ENCODE assay signal across 18 cellular contexts in genomic region chr7:132492841-132493445, GRCh38.
DNase-seq lines count a peak whose midpoint lies in the region; TF ChIP-seq lines count a peak whose summit lies in the region.
"Had no signal": no experiment of that assay in that cellular context is flagged by ENCODE, and none has a peak within 500 bp of the region (broad histone marks: within the 10 kb centered on the region; RNA-seq: fewer than 3 reads in every experiment).

No MANE protein-coding gene starts in this region.

- peaks cover 9 to 24% (median 11%) of the 10 kb centered on the region in 3 donors for H3K27me3 Mint-ChIP-seq in immature natural killer cell (ENCODE audit: low read depth in 3 of 3)

- H3K27ac Mint-ChIP-seq in immature natural killer cell: peak overlapping the region in 4 of 6 donors; percentile 7 to 93 (median 55)
- H3K27ac Mint-ChIP-seq: T-cell had no signal

- no peaks in the 10 kb centered on the region for H4K20me1 ChIP-seq in MM.1S (ENCODE audit: insufficient read depth, low read length)

- no peak overlapping the region for H3K4me3 Mint-ChIP-seq in immature natural killer cell
- H3K4me3 Mint-ChIP-seq: T-cell had no signal

- no peaks in the 10 kb centered on the region for H3F3A ChIP-seq in MM.1S (ENCODE audit: insufficient read depth, low read length)

- H3K9me2 ChIP-seq in MM.1S (replicated peaks; ENCODE audit: insufficient read depth, low read length): no peaks in the 10 kb centered on the region

- no peak overlapping the region for H3K4me3 ChIP-seq in BE2C (ENCODE audit: low read depth, low read length)
- no peak overlapping the region for H3K4me3 ChIP-seq in MM.1S (ENCODE audit: low read length)
- H3K4me3 ChIP-seq: K562 had no signal

- TF ChIP-seq CTCF in BE2C (IDR thresholded peaks at IDR 0.05; ENCODE audit: low read depth, low read length): no peak
- TF ChIP-seq CTCF in MM.1S (IDR thresholded peaks at IDR 0.05; ENCODE audit: low read length): no peak
- no peak for TF ChIP-seq CTCF in GM13977 (IDR thresholded peaks at IDR 0.05; ENCODE audit: extremely low read depth, insufficient read depth, missing control alignments)

- H3K27me3 ChIP-seq in BE2C: no peaks in the 10 kb centered on the region
- H3K27me3 ChIP-seq in MM.1S (replicated peaks; ENCODE audit: insufficient read depth, low read length): no peaks in the 10 kb centered on the region

- no peaks in the 10 kb centered on the region for H3K9me3 Mint-ChIP-seq in immature natural killer cell
- H3K9me3 Mint-ChIP-seq: T-cell had no signal

- peaks cover 23% of the 10 kb centered on the region for H3K36me3 ChIP-seq in BE2C
- H3K36me3 ChIP-seq in MM.1S (replicated peaks; ENCODE audit: insufficient read depth, low read length): no peaks in the 10 kb centered on the region

- in situ Hi-C loops in GM13977 (cut with MboI; ENCODE audit: low pct_unique_long_range_greater_than_20kb, low sequenced_read_pairs, unreplicated experiment): no loop called here

- DNase-seq in NCI-H1417 (lab: John Stamatoyannopoulos, UW) (peak in 2 of 3 experiments; percentile 56 to 83), NCI-H1417 treated with DMSO at 0.1 percent for 48 hours (lab: John Stamatoyannopoulos, UW) (no peak), BE2C (peak; percentile 77), MM.1S (peak; percentile 25), immature natural killer cell (no peak), SHP77 treated with DMSO at 0.1 percent for 48 hours (lab: John Stamatoyannopoulos, UW) (no peak), NCI-H146 treated with DMSO at 0.1 percent for 48 hours (lab: John Stamatoyannopoulos, UW; ENCODE audit: unreplicated experiment) (no peak), GM13977 (ENCODE audit: low spot score) (no peak)
- DNase-seq: AML-193, COR-L47, DMS 273 treated with DMSO at 0.1 percent for 48 hours, EL, GOT3, NCI-H1105 treated with DMSO at 0.1 percent for 48 hours, NCI-H2029, T-cell had no signal

- H3K4me1 ChIP-seq in BE2C (peaks cover 34% of the 10 kb centered on the region), MM.1S (ENCODE audit: low read length) (no peaks in the 10 kb centered on the region)

- H3K9ac ChIP-seq in MM.1S (ENCODE audit: low read length): no peak overlapping the region

- H3K79me2 ChIP-seq in MM.1S (ENCODE audit: low read length): no peaks in the 10 kb centered on the region

- no peak overlapping the region for H3K27ac ChIP-seq in MM.1S (ENCODE audit: low read length)
- H3K27ac ChIP-seq: 22Rv1 had no signal

- H3K4me2 ChIP-seq in MM.1S (ENCODE audit: low read depth, low read length): no peak overlapping the region

- H3K36me3 Mint-ChIP-seq in immature natural killer cell: no peaks in the 10 kb centered on the region
- H3K36me3 Mint-ChIP-seq: T-cell had no signal

- H3K9me3 ChIP-seq in BE2C (0 out of 2 replicates have a peak, but pooled peaks cover 2% of the 10 kb centered on the region), MM.1S (replicated peaks; ENCODE audit: insufficient read depth, low read length) (no peaks in the 10 kb centered on the region)

- no peak overlapping the region for H2AFZ ChIP-seq in MM.1S (ENCODE audit: low read length)

- peaks cover 50 to 52% of the 10 kb centered on the region in 2 donors for H3K4me1 Mint-ChIP-seq in immature natural killer cell

Comparison
In these comparisons a context has a peak if more than half of its experiments do, and no peak if none do; other contexts are left out.
1. DNase-seq: peak in NCI-H1417 (2 of 3), BE2C (single experiment) and MM.1S (single experiment); none in NCI-H1417 treated with DMSO at 0.1 percent for 48 hours (single experiment), immature natural killer cell (0 of 3), SHP77 treated with DMSO at 0.1 percent for 48 hours (single experiment), NCI-H146 treated with DMSO at 0.1 percent for 48 hours (single experiment) and GM13977 (single experiment).